ENCODE assay signal across 1 cellular context in genomic region chr20:62573856-62574611, GRCh38.
A peak's percentile ranks its signal among the peaks of the same experiment; 100 is the strongest.
TF ChIP-seq lines count a peak whose summit lies in the region.

No MANE protein-coding gene starts in this region.

TF ChIP-seq in HepG2, 621 proteins besides CTCF, POLR2A, EP300 and RAD21 (continued from another document):
- TF ChIP-seq CREB1 (IDR thresholded peaks at IDR 0.05) (peak; percentile 72), CREB1 (CRISPR knock-in tag; IDR thresholded peaks at IDR 0.05) (no peak)
